In the genomic region with DNA sequence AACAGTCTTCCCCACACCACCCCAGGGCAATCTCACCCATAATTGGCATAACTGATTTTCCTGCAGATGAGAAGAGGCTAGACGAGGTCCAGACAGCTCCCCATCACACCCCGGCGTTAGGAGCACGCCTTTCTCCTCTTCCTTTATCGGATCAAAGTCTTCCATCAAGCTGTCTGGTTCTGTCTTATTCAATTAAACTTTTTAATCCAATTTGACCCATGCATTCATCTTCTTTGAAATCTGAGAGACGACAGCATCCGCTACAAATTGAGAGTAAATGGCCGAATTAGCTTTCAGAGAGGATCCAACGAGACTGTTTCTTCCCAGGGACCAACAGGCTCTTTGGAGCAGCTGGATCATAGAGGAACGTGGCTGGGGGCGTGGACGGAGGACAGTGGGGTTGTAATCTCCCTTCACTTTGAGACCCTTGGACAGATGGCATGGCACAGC, we compare ENCODE assay signal across 15 cellular contexts. TPM values are rescaled to one million over a fixed set of nuclear protein-coding genes. Genes with fewer than 3 reads are reported as not detected.
DNase-seq lines count a peak whose midpoint lies in the region; ATAC-seq and TF ChIP-seq lines count a peak whose summit lies in the region.
"Had no signal": no experiment of that assay in that cellular context is flagged by ENCODE, and none has a peak within 500 bp of the region (broad histone marks: within the 10 kb centered on the region; RNA-seq: fewer than 3 reads in every experiment).

No MANE protein-coding gene starts in this region.

- H3K9me3 Mint-ChIP-seq in GM23338 (peaks cover 9% of the 10 kb centered on the region; the same call in 2 of the 3 replicates), glutamatergic neuron (ENCODE audit: unreplicated experiment) (peaks cover 7% of the 10 kb centered on the region)

- H3K4me1 ChIP-seq in GM23338 (ENCODE audit: insufficient read depth) (0 out of 2 replicates have a peak, but pooled peaks cover 7% of the 10 kb centered on the region), SK-N-SH (ENCODE audit: control insufficient read depth in 1 of 2, insufficient read depth in 2 of 2, low read depth in 1 of 2, low read length in 1 of 2) (peaks cover 0 to 14% of the 10 kb centered on the region in 2 experiments; a peak in 2 of 4 replicates), osteoblast (ENCODE audit: insufficient read depth, low read length) (peaks cover 3% of the 10 kb centered on the region)
- H3K4me1 ChIP-seq: BLaER1 treated with 17β-estradiol and CSF1 and Interleukin-3, amounts not matched to agents 10 nM and 100 nM; HAP-1 had no signal

- POLR2A ChIA-PET in SK-N-SH (lab: Yijun Ruan, JAX), result interaction anchor here (0.9 to 1.8 kb wide), 3 partner anchors 69 to 143 kb away, joined by 4 to 17 read pairs (median 5); no protein-coding TSS in a partner anchor

- CTCF ChIA-PET in SK-N-SH (lab: Yijun Ruan, JAX), result interaction anchor here (0.8 to 4.5 kb wide), 4 partner anchors 21 to 454 kb away, joined by 3 to 32 read pairs (median 3); no protein-coding TSS in a partner anchor

- TF ChIP-seq RAD21 in SK-N-SH (IDR thresholded peaks at IDR 0.05; ENCODE audit: low read length), result no peak

- H3K36me3 ChIP-seq in GM23338 (ENCODE audit: insufficient read depth) (no peaks in the 10 kb centered on the region), SK-N-SH (replicated peaks in 1 of 2; ENCODE audit: control insufficient read depth in 1 of 2, insufficient read depth in 2 of 2, low read length in 1 of 2) (no peaks in the 10 kb centered on the region), osteoblast (ENCODE audit: insufficient read depth, low read length) (no peaks in the 10 kb centered on the region), H7 (replicated peaks; ENCODE audit: control insufficient read depth, insufficient read depth, low read length) (no peaks in the 10 kb centered on the region)
- H3K36me3 ChIP-seq: BLaER1 treated with 17β-estradiol and CSF1 and Interleukin-3, amounts not matched to agents 10 nM and 100 nM; HAP-1 had no signal

- no peak for ATAC-seq in GM23338
- ATAC-seq: GM12878 had no signal

- peak in 1 of 2 experiments; percentile 59; a peak in 1 of 4 replicates for TF ChIP-seq EP300 in SK-N-SH (IDR thresholded peaks at IDR 0.05; ENCODE audit: borderline replicate concordance in 1 of 2, low read depth in 1 of 2, low read length in 1 of 2)

- no peaks in the 10 kb centered on the region for H3K27me3 ChIP-seq in GM23338 (ENCODE audit: insufficient read depth)
- no peaks in the 10 kb centered on the region; the same call in 1 of the 2 replicates for H3K27me3 ChIP-seq in SK-N-SH (ENCODE audit: insufficient read depth)
- no peaks in the 10 kb centered on the region for H3K27me3 ChIP-seq in osteoblast (ENCODE audit: insufficient read depth, low read length)
- H3K27me3 ChIP-seq in H7 (ENCODE audit: control insufficient read depth, insufficient read depth, low read length), result no peaks in the 10 kb centered on the region
- H3K27me3 ChIP-seq: BLaER1 treated with 17β-estradiol and CSF1 and Interleukin-3, amounts not matched to agents 10 nM and 100 nM had no signal

- H3K27ac ChIP-seq in GM23338 (ENCODE audit: low read depth) (no peak overlapping the region), SK-N-SH (ENCODE audit: low read depth in 2 of 2, low read length in 1 of 2) (peak overlapping the region in 1 of 2 experiments; percentile 74; a peak in 1 of 4 replicates), osteoblast (ENCODE audit: low read depth, low read length) (no peak overlapping the region)
- H3K27ac ChIP-seq: BLaER1 treated with 17β-estradiol and CSF1 and Interleukin-3, amounts not matched to agents 10 nM and 100 nM; HL-60 had no signal

- H3K9ac ChIP-seq in SK-N-SH, result no peak overlapping the region
- H3K9ac ChIP-seq: BLaER1 treated with 17β-estradiol and CSF1 and Interleukin-3, amounts not matched to agents 10 nM and 100 nM had no signal

- H3K4me1 Mint-ChIP-seq in GM23338 (peaks cover 12% of the 10 kb centered on the region; the same call in 2 of the 3 replicates), glutamatergic neuron (ENCODE audit: low read depth, unreplicated experiment) (peaks cover 2% of the 10 kb centered on the region)
- H3K4me1 Mint-ChIP-seq: CD4-positive, CD25-positive, alpha-beta regulatory T cell had no signal

- peaks cover 3% of the 10 kb centered on the region; the same call in 1 of the 3 replicates for H3K36me3 Mint-ChIP-seq in GM23338 (ENCODE audit: low read depth)
- H3K36me3 Mint-ChIP-seq in glutamatergic neuron (ENCODE audit: unreplicated experiment), result peaks cover under 1% of the 10 kb centered on the region
- H3K36me3 Mint-ChIP-seq: CD4-positive, CD25-positive, alpha-beta regulatory T cell had no signal

- H3K27me3 Mint-ChIP-seq in GM23338 (ENCODE audit: insufficient read depth, low read depth, poor library complexity) (peaks cover 1% of the 10 kb centered on the region), glutamatergic neuron (ENCODE audit: unreplicated experiment) (peaks cover 4% of the 10 kb centered on the region)

- TF ChIP-seq CTCF in GM23338 (conservative IDR thresholded peaks at IDR 0.05; ENCODE audit: low read depth in 2 of 2) (no peak), SK-N-SH (IDR thresholded peaks at IDR 0.05) (no peak), glutamatergic neuron (IDR thresholded peaks at IDR 0.05; ENCODE audit: partially characterized antibody, unreplicated experiment) (no peak), osteoblast (IDR thresholded peaks at IDR 0.05; ENCODE audit: extremely low read depth, low read depth, low read length) (no peak)

- H4K20me1 ChIP-seq in GM23338 (replicated peaks; ENCODE audit: insufficient read depth), result no peaks in the 10 kb centered on the region
- no peaks in the 10 kb centered on the region for H4K20me1 ChIP-seq in SK-N-SH (ENCODE audit: insufficient read depth)
- no peaks in the 10 kb centered on the region for H4K20me1 ChIP-seq in osteoblast (ENCODE audit: insufficient read depth, low read length)
- H4K20me1 ChIP-seq: BLaER1 treated with 17β-estradiol and CSF1 and Interleukin-3, amounts not matched to agents 10 nM and 100 nM had no signal

- H3K27ac Mint-ChIP-seq in GM23338, result no peak overlapping the region
- peak overlapping the region; percentile 5 for H3K27ac Mint-ChIP-seq in glutamatergic neuron (ENCODE audit: unreplicated experiment)
- H3K27ac Mint-ChIP-seq: CD4-positive, CD25-positive, alpha-beta regulatory T cell had no signal

- H3K4me3 Mint-ChIP-seq in GM23338 (no peak overlapping the region), glutamatergic neuron (ENCODE audit: unreplicated experiment) (no peak overlapping the region)
- H3K4me3 Mint-ChIP-seq: CD4-positive, CD25-positive, alpha-beta regulatory T cell had no signal

- no peaks in the 10 kb centered on the region for H3K9me2 ChIP-seq in GM23338 (ENCODE audit: insufficient read depth)
- no peaks in the 10 kb centered on the region for H3K9me2 ChIP-seq in SK-N-SH

- 14% methylated on average over 12 of the region's 12 CpGs for WGBS in SK-N-SH (ENCODE audit: low lambda C conversion rate)

- H2AFZ ChIP-seq in GM23338, result peak overlapping the region; percentile 4; the same call in 1 of the 2 replicates
- no peak overlapping the region for H2AFZ ChIP-seq in SK-N-SH (ENCODE audit: low read depth)
- no peak overlapping the region for H2AFZ ChIP-seq in osteoblast (ENCODE audit: low read length)

- in situ Hi-C loops in G401 (cut with HindIII; ENCODE audit: low sequenced_read_pairs), result no loop called here

- no peak for DNase-seq in GM23338 (ENCODE audit: low spot score)
- peak; percentile 47 for DNase-seq in SK-N-SH
- no peak for DNase-seq in glutamatergic neuron
- DNase-seq in osteoblast (ENCODE audit: insufficient read length, low spot score, missing footprints), result peak; percentile 56
- DNase-seq in H7, result no peak
- no peak for DNase-seq in activated effector memory CD4-positive, alpha-beta T cell treated with anti-CD3 and anti-CD28 coated beads, Interleukin-2, amount 50 U/mL, for 16 hours
- DNase-seq in anterior cingulate cortex (lab: John Stamatoyannopoulos, UW), result no peak
- DNase-seq in G401 (ENCODE audit: low spot score), result no peak
- DNase-seq: 8988T; AML-193; CD4-positive, CD25-positive, alpha-beta regulatory T cell had no signal

- H3K4me2 ChIP-seq in GM23338, result no peak overlapping the region
- no peak overlapping the region for H3K4me2 ChIP-seq in SK-N-SH
- H3K4me2 ChIP-seq in osteoblast (ENCODE audit: insufficient read depth, low read length), result no peak overlapping the region
- H3K4me2 ChIP-seq: BLaER1 treated with 17β-estradiol and CSF1 and Interleukin-3, amounts not matched to agents 10 nM and 100 nM had no signal

- H3K4me3 ChIP-seq in GM23338, result no peak overlapping the region
- no peak overlapping the region for H3K4me3 ChIP-seq in SK-N-SH (ENCODE audit: low read depth in 2 of 2, low read length in 1 of 2)
- no peak overlapping the region for H3K4me3 ChIP-seq in osteoblast (ENCODE audit: insufficient read depth, low read length)
- no peak overlapping the region for H3K4me3 ChIP-seq in H7 (ENCODE audit: insufficient read depth, low read depth, low read length)
- H3K4me3 ChIP-seq: BLaER1 treated with 17β-estradiol and CSF1 and Interleukin-3, amounts not matched to agents 10 nM and 100 nM; GM12878; HAP-1 had no signal

- no peaks in the 10 kb centered on the region; the same call in 1 of the 2 replicates for H3F3A ChIP-seq in GM23338 (replicated peaks; ENCODE audit: low read depth)
- H3F3A ChIP-seq in SK-N-SH (replicated peaks; ENCODE audit: insufficient read depth), result no peaks in the 10 kb centered on the region

- H3K9me3 ChIP-seq in SK-N-SH (no peaks in the 10 kb centered on the region), osteoblast (ENCODE audit: low read depth, low read length) (no peaks in the 10 kb centered on the region)
- H3K9me3 ChIP-seq: BLaER1 treated with 17β-estradiol and CSF1 and Interleukin-3, amounts not matched to agents 10 nM and 100 nM; HAP-1 had no signal

- no peaks in the 10 kb centered on the region for H3K79me2 ChIP-seq in GM23338 (replicated peaks; ENCODE audit: insufficient read depth)
- H3K79me2 ChIP-seq in SK-N-SH (ENCODE audit: insufficient read depth), result no peaks in the 10 kb centered on the region
- no peaks in the 10 kb centered on the region for H3K79me2 ChIP-seq in osteoblast (ENCODE audit: insufficient read depth, low read length)

TF ChIP-seq in SK-N-SH, 30 proteins besides CTCF, POLR2A, EP300 and RAD21:
- peak; percentile 91 for TF ChIP-seq GATA2 (CRISPR knock-in tag; IDR thresholded peaks at IDR 0.05)
- TF ChIP-seq YY1 (IDR thresholded peaks at IDR 0.05; ENCODE audit: low read depth), result no peak
- TF ChIP-seq FOXJ3 (CRISPR knock-in tag; IDR thresholded peaks at IDR 0.05), result peak; percentile 81
TF ChIP-seq in SK-N-SH: peak in this region for 2.

RNA-seq across cellular contexts. Expression of gene GPRC5B, which starts 44.4 kb away (rescaled TPM):
- total RNA-seq in GM23338 (2014; rRNA removed; shearing (Covaris generic)), result 57.4 and 82.5 TPM in 2 replicates
- polyA plus RNA-seq in GM23338 (2016; fragmentation: Nextera tagmentation; extraction: Ambion mirVana), result 70.9 and 85.6 TPM in 2 replicates
- polyA plus RNA-seq in SK-N-SH (2012; rRNA removed), result 1.1 TPM in 2 replicates
- polyA plus RNA-seq in SK-N-SH (2012; cell fraction: cytosol; rRNA removed), result 1.0 and 1.1 TPM in 2 replicates
- 1.0 and 1.3 TPM in 2 replicates for polyA plus RNA-seq in SK-N-SH (2012; cell fraction: nucleus; rRNA removed)
- 8.7 TPM for total RNA-seq in glutamatergic neuron (ENCODE audit: unreplicated experiment)
- total RNA-seq in osteoblast, result 1.2 and 2.5 TPM in 2 replicates
- 66.0 and 76.7 TPM in 2 replicates for total RNA-seq in H7 (2014; rRNA removed; shearing (Covaris generic))
- 0.88 and 2.5 TPM in 2 replicates for total RNA-seq in G401 (2014; rRNA removed; shearing (Covaris generic))

Comparison
In these comparisons a context has a peak if more than half of its experiments do, and no peak if none do; other contexts are left out.
1. DNase-seq: peak in SK-N-SH (single experiment) and osteoblast (single experiment); none in GM23338 (single experiment), glutamatergic neuron (single experiment), H7 (single experiment), activated effector memory CD4-positive, alpha-beta T cell treated with anti-CD3 and anti-CD28 coated beads, Interleukin-2, amount 50 U/mL, for 16 hours (single experiment), anterior cingulate cortex (0 of 58) and G401 (single experiment).